Comparison of ENCODE assay signal across 25 cellular contexts in genomic region chr21:22993144-22993543, GRCh38.
A peak's percentile ranks its signal among the peaks of the same experiment; 100 is the strongest.
DNase-seq lines count a peak whose midpoint lies in the region; ATAC-seq, FAIRE-seq and TF ChIP-seq lines count a peak whose summit lies in the region.
"Had no signal": no experiment of that assay in that cellular context is flagged by ENCODE, and none has a peak within 500 bp of the region (broad histone marks: within the 10 kb centered on the region; RNA-seq: fewer than 3 reads in every experiment).

No MANE protein-coding gene starts in this region.

- H3K4me1 Mint-ChIP-seq in CD8-positive, alpha-beta memory T cell = no peaks in the 10 kb centered on the region
- H3K4me1 Mint-ChIP-seq: CD14-positive monocyte had no signal

- H3K27ac ChIP-seq in K562 (ENCODE audit: extremely low read depth, low read depth, low read length) = no peak overlapping the region
- no peak overlapping the region for H3K27ac ChIP-seq in CD8-positive, alpha-beta memory T cell (ENCODE audit: low read depth, low read length)
- H3K27ac ChIP-seq: 22Rv1; BLaER1 treated with 17β-estradiol and CSF1 and Interleukin-3, amounts not matched to agents 10 nM and 100 nM had no signal

- no peak overlapping the region for H3K4me3 Mint-ChIP-seq in CD8-positive, alpha-beta memory T cell
- H3K4me3 Mint-ChIP-seq: CD14-positive monocyte; CD4-positive, alpha-beta T cell; HFFc6 had no signal

- H3K4me2 ChIP-seq in K562 (ENCODE audit: insufficient read depth, low read length) = no peak overlapping the region
- H3K4me2 ChIP-seq: BLaER1 treated with 17β-estradiol and CSF1 and Interleukin-3, amounts not matched to agents 10 nM and 100 nM had no signal

- WGBS in K562 (ENCODE audit: insufficient coverage, low coverage, missing lambda C conversion rate) = 2% methylated on average over 4 of the region's 4 CpGs

- H3K79me2 ChIP-seq in K562 (ENCODE audit: control insufficient read depth, insufficient read depth, low read length) = no peaks in the 10 kb centered on the region

- no peaks in the 10 kb centered on the region for H3K36me3 Mint-ChIP-seq in CD8-positive, alpha-beta memory T cell
- H3K36me3 Mint-ChIP-seq: CD14-positive monocyte had no signal

- TF ChIP-seq CTCF in K562 (IDR thresholded peaks at IDR 0.05 in 2 of 3, conservative IDR thresholded peaks at IDR 0.05 in 1 of 3; ENCODE audit: insufficient read depth in 2 of 3, low read depth in 1 of 3, low read length in 3 of 3) = no peak

- CTCF ChIA-PET in K562 (lab: Yijun Ruan, JAX; ENCODE audit: low intra/inter-chr PET ratio) = no interaction called here
- CTCF ChIA-PET in CD8-positive, alpha-beta memory T cell (lab: Charles Lee) = no interaction called here

- no peaks in the 10 kb centered on the region for H4K20me1 ChIP-seq in K562 (replicated peaks; ENCODE audit: control insufficient read depth, insufficient read depth, low read length)
- H4K20me1 ChIP-seq: BLaER1 treated with 17β-estradiol and CSF1 and Interleukin-3, amounts not matched to agents 10 nM and 100 nM had no signal

- no peak overlapping the region for H3K4me3 ChIP-seq in K562
- no peak overlapping the region for H3K4me3 ChIP-seq in CD8-positive, alpha-beta memory T cell (ENCODE audit: low read length)
- H3K4me3 ChIP-seq: BLaER1 treated with 17β-estradiol and CSF1 and Interleukin-3, amounts not matched to agents 10 nM and 100 nM; GM12878; HAP-1 had no signal

- H2AFZ ChIP-seq in K562 (ENCODE audit: low read depth, low read length) = no peak overlapping the region

- H3K9me3 Mint-ChIP-seq in CD8-positive, alpha-beta memory T cell = peaks cover 2 to 29% (median 13%) of the 10 kb centered on the region in 5 donors

- H3K9ac ChIP-seq in K562 (ENCODE audit: insufficient read depth in 1 of 2, low read depth in 2 of 2, low read length in 2 of 2) = no peak overlapping the region
- H3K9ac ChIP-seq: BLaER1 treated with 17β-estradiol and CSF1 and Interleukin-3, amounts not matched to agents 10 nM and 100 nM had no signal

- no peak overlapping the region for H3K27ac Mint-ChIP-seq in CD8-positive, alpha-beta memory T cell
- H3K27ac Mint-ChIP-seq: CD14-positive monocyte; CD4-positive, alpha-beta T cell; HFFc6 had no signal

- FAIRE-seq in K562 (lab: Jason Lieb, UNC) = no peak
- FAIRE-seq: A204.1, GM12878, H54 had no signal

- POLR2A ChIA-PET in K562 (lab: Yijun Ruan, JAX) = no interaction called here
- POLR2A ChIA-PET in CD8-positive, alpha-beta memory T cell (lab: Charles Lee) = no interaction called here

- DNase-seq in NCI-H2171 treated with DMSO at 0.1 percent for 48 hours (lab: John Stamatoyannopoulos, UW) (peak; percentile 18), NCI-H2171 (lab: John Stamatoyannopoulos, UW) (no peak), NCI-H2029 (lab: John Stamatoyannopoulos, UW) (peak; percentile 35), NCI-H524 treated with DMSO at 0.1 percent for 48 hours (lab: John Stamatoyannopoulos, UW) (peak; percentile 68), K562 (ENCODE audit: extremely low read depth in 1 of 4, low spot score in 3 of 4) (no peak), OCI-M2 (lab: John Stamatoyannopoulos, UW; ENCODE audit: unreplicated experiment) (no peak)
- DNase-seq in CD8-positive, alpha-beta memory T cell = no peak
- DNase-seq: AML-193; BE2C; Calu3; CD4-positive, alpha-beta T cell; COR-L47; DMS53; DND-41; GDM1; GOT3; HFFc6 had no signal

- BruUV-seq in K562 (replicated peaks; lab: Mats Ljungman, UMichigan) = no TSS peak

- intact Hi-C loops in K562 (cut with micrococcal nuclease) = no loop called here

- peaks cover 0 to 2% of the 10 kb centered on the region in 2 donors for H3K27me3 Mint-ChIP-seq in CD8-positive, alpha-beta memory T cell
- H3K27me3 Mint-ChIP-seq: CD4-positive, alpha-beta T cell had no signal

- no peaks in the 10 kb centered on the region for H3K27me3 ChIP-seq in K562 (ENCODE audit: control insufficient read depth in 2 of 2, insufficient read depth in 2 of 2, low read length in 2 of 2)
- no peaks in the 10 kb centered on the region for H3K27me3 ChIP-seq in CD8-positive, alpha-beta memory T cell (ENCODE audit: insufficient read depth, low read length, poor library complexity, severe bottlenecking)
- H3K27me3 ChIP-seq: BE2C; BLaER1 treated with 17β-estradiol and CSF1 and Interleukin-3, amounts not matched to agents 10 nM and 100 nM had no signal

- no peaks in the 10 kb centered on the region for H3K4me1 ChIP-seq in K562 (replicated peaks in 1 of 2; ENCODE audit: control insufficient read depth in 2 of 2, insufficient read depth in 2 of 2, low read length in 2 of 2)
- H3K4me1 ChIP-seq in CD8-positive, alpha-beta memory T cell (ENCODE audit: insufficient read depth, low read length) = no peaks in the 10 kb centered on the region
- H3K4me1 ChIP-seq: BE2C; BLaER1 treated with 17β-estradiol and CSF1 and Interleukin-3, amounts not matched to agents 10 nM and 100 nM; HAP-1 had no signal

- no peak for TF ChIP-seq EP300 in K562 (IDR thresholded peaks at IDR 0.05; ENCODE audit: low read length)

- H3K9me3 ChIP-seq in K562 (replicated peaks; ENCODE audit: control insufficient read depth, insufficient read depth, low read depth, low read length) = no peaks in the 10 kb centered on the region
- H3K9me3 ChIP-seq in CD8-positive, alpha-beta memory T cell (ENCODE audit: low read length) = no peaks in the 10 kb centered on the region
- H3K9me3 ChIP-seq: BE2C, HAP-1 had no signal

- TF ChIP-seq POLR2A in K562 (conservative IDR thresholded peaks at IDR 0.05) = no peak

- TF ChIP-seq RAD21 in K562 (CRISPR knock-in tag; conservative IDR thresholded peaks at IDR 0.05 in 1 of 2, IDR thresholded peaks at IDR 0.05 in 1 of 2) = no peak

- in situ Hi-C loops in K562 (cut with MboI) = no loop called here

- H3K36me3 ChIP-seq in K562 (ENCODE audit: control insufficient read depth, insufficient read depth, low read length) = no peaks in the 10 kb centered on the region
- no peaks in the 10 kb centered on the region for H3K36me3 ChIP-seq in CD8-positive, alpha-beta memory T cell (ENCODE audit: insufficient read depth, low read length)
- H3K36me3 ChIP-seq: BE2C, HAP-1 had no signal

- no peaks in the 10 kb centered on the region for H3K9me1 ChIP-seq in K562 (ENCODE audit: control insufficient read depth, insufficient read depth, low read length)

- ATAC-seq in K562 (no peak), GM21390 (IDR thresholded peaks at IDR 0.05; ENCODE audit: unreplicated experiment) (no peak)
- ATAC-seq: GM12878 had no signal

TF ChIP-seq in K562, 482 proteins besides CTCF, POLR2A, EP300 and RAD21:
- TF ChIP-seq CREBBP (IDR thresholded peaks at IDR 0.05; ENCODE audit: low read depth, low read length) = no peak
- TF ChIP-seq CBFA2T3 (IDR thresholded peaks at IDR 0.05) = no peak
- no peak for TF ChIP-seq KAT8 (IDR thresholded peaks at IDR 0.05; ENCODE audit: low read depth)
- no peak for TF ChIP-seq ZNF830 (CRISPR knock-in tag; IDR thresholded peaks at IDR 0.05)
- TF ChIP-seq TFE3 (CRISPR knock-in tag; IDR thresholded peaks at IDR 0.05) = peak; percentile 70

Comparison
In these comparisons a context has a peak if more than half of its experiments do, and no peak if none do; other contexts are left out.
1. DNase-seq: peak in NCI-H2171 treated with DMSO at 0.1 percent for 48 hours (single experiment), NCI-H2029 (single experiment) and NCI-H524 treated with DMSO at 0.1 percent for 48 hours (single experiment); none in NCI-H2171 (single experiment), K562 (0 of 4), CD8-positive, alpha-beta memory T cell (0 of 5) and OCI-M2 (single experiment).